ENCODE assay signal across 9 cellular contexts in genomic region chr19:43432866-43433673, GRCh38. TPM values are rescaled to one million over a fixed set of nuclear protein-coding genes. Genes with fewer than 3 reads are reported as not detected.
DNase-seq lines count a peak whose midpoint lies in the region; ATAC-seq, FAIRE-seq and TF ChIP-seq lines count a peak whose summit lies in the region.
"Had no signal": no experiment of that assay in that cellular context is flagged by ENCODE, and none has a peak within 500 bp of the region (broad histone marks: within the 10 kb centered on the region; RNA-seq: fewer than 3 reads in every experiment).

No MANE protein-coding gene starts in this region.

- H3K4me1 ChIP-seq in OCI-LY7 (ENCODE audit: insufficient read depth, low read length, poor library complexity, severe bottlenecking) (no peaks in the 10 kb centered on the region), pancreas (no peaks in the 10 kb centered on the region)

- POLR2A ChIA-PET in OCI-LY7 (lab: Charles Lee), result interaction anchor here (0.7 kb wide), 1 partner anchor 830 kb away, joined by 3 read pairs; no protein-coding TSS in a partner anchor

- FAIRE-seq in pancreas (lab: Jason Lieb, UNC) (no peak), urothelium cell line (lab: Jason Lieb, UNC) (no peak)

- H3K9me3 ChIP-seq in OCI-LY7 (ENCODE audit: low read length) (no peaks in the 10 kb centered on the region), pancreas (no peaks in the 10 kb centered on the region)

- H3K4me2 ChIP-seq in OCI-LY7 (ENCODE audit: low read length), result no peak overlapping the region

- CTCF ChIA-PET in OCI-LY7 (lab: Charles Lee; ENCODE audit: unreplicated experiment), result no interaction called here

- WGBS in pancreas, 2 donors, result 48 to 50% methylated on average over 9 of the region's 9 CpGs

- H2AFZ ChIP-seq in OCI-LY7 (ENCODE audit: low read length), result no peak overlapping the region

- H4K20me1 ChIP-seq in OCI-LY7 (ENCODE audit: insufficient read depth, low read length), result no peaks in the 10 kb centered on the region

- H3K79me2 ChIP-seq in OCI-LY7 (ENCODE audit: insufficient read depth, low read depth, low read length), result no peaks in the 10 kb centered on the region

- BruUV-seq in OCI-LY7 (replicated peaks; lab: Mats Ljungman, UMichigan), result no TSS peak

- ATAC-seq in HG03342 (IDR thresholded peaks at IDR 0.05; ENCODE audit: unreplicated experiment) (peak; percentile 53), pancreas (peak; percentile 80 to 98 (median 94)), GM21723 (IDR thresholded peaks at IDR 0.05; ENCODE audit: unreplicated experiment) (no peak)

- H3K36me3 ChIP-seq in OCI-LY7 (ENCODE audit: insufficient read depth, low read length) (no peaks in the 10 kb centered on the region), pancreas (no peaks in the 10 kb centered on the region)

- H3K27me3 ChIP-seq in pancreas, result no peaks in the 10 kb centered on the region

- TF ChIP-seq CTCF in OCI-LY7 (conservative IDR thresholded peaks at IDR 0.05; ENCODE audit: low read length) (peak; percentile 90), pancreas (IDR thresholded peaks at IDR 0.05) (peak; percentile 63 to 77 (median 71))

- H3K27ac ChIP-seq in OCI-LY7 (ENCODE audit: low read depth, low read length, poor library complexity, severe bottlenecking) (no peak overlapping the region), pancreas (no peak overlapping the region)

- H3K9me2 ChIP-seq in OCI-LY7 (ENCODE audit: insufficient read depth, low read length), result no peaks in the 10 kb centered on the region

- intact Hi-C loops in OCI-LY7 (cut with micrococcal nuclease; ENCODE audit: unreplicated experiment), result loop anchor here (5.0 kb wide), 1 partner anchor 84 kb away; no protein-coding TSS in a partner anchor
- intact Hi-C loops in pancreas (cut with DNase I), result no loop called here

- H3K4me3 ChIP-seq in OCI-LY7 (ENCODE audit: low read depth, low read length, poor library complexity, severe bottlenecking) (no peak overlapping the region), pancreas (no peak overlapping the region)

- DNase-seq in COLO829 (ENCODE audit: low spot score), result peak; percentile 68
- DNase-seq in OCI-LY7 (ENCODE audit: low spot score), result peak; percentile 53
- DNase-seq in activated T-cell treated with anti-CD3 and anti-CD28 coated beads for 4 hours, result peak; percentile 54
- peak; percentile 39 for DNase-seq in fibroblast of gingiva (ENCODE audit: low read depth)
- peak; percentile 38 to 75 (median 58) for DNase-seq in pancreas
- peak; percentile 82 for DNase-seq in urothelium cell line (ENCODE audit: low spot score)

RNA-seq across cellular contexts. Expression of gene TEX101, which starts 18.4 kb away (rescaled TPM):
- total RNA-seq in OCI-LY7 (2014; rRNA removed; shearing (Covaris generic)), result not detected in 2 replicates
- total RNA-seq in OCI-LY7 (2022) (not detected in 2 replicates), pancreas (not detected)
- not detected for polyA plus RNA-seq in pancreas
- polyA plus RNA-seq: IgD-negative memory B cell had no signal

RNA-seq across cellular contexts. Expression of gene LYPD3, which starts 32.3 kb away (rescaled TPM):
- total RNA-seq in OCI-LY7 (2014; rRNA removed; shearing (Covaris generic)), result not detected in 2 replicates
- total RNA-seq in OCI-LY7 (2022), result 0.42 TPM in 1 of 2 replicates, not detected in the other
- total RNA-seq in pancreas, result under 1 TPM; 0.20 to 0.53 (median 0.31) TPM
- 1 to 10 TPM in 1 of 2 donors, under 1 TPM in 1; 0.38 to 1.7 TPM for polyA plus RNA-seq in pancreas
